ENCODE assay signal across 29 cellular contexts in genomic region chr15:50857763-50858162, GRCh38. TPM values are rescaled to one million over a fixed set of nuclear protein-coding genes. Genes with fewer than 3 reads are reported as not detected.
DNase-seq lines count a peak whose midpoint lies in the region; ATAC-seq, FAIRE-seq and TF ChIP-seq lines count a peak whose summit lies in the region.
"Had no signal": no experiment of that assay in that cellular context is flagged by ENCODE, and none has a peak within 500 bp of the region (broad histone marks: within the 10 kb centered on the region; RNA-seq: fewer than 3 reads in every experiment).

No MANE protein-coding gene starts in this region.

- H3K4me2 ChIP-seq in A549 = peak overlapping the region; percentile 33
- H3K4me2 ChIP-seq: BLaER1 treated with 17β-estradiol and CSF1 and Interleukin-3, amounts not matched to agents 10 nM and 100 nM had no signal

- CTCF ChIA-PET in A549 (lab: Yijun Ruan, JAX) = interaction anchor here (0.8 to 2.2 kb wide), 8 partner anchors 10 to 29 kb away, joined by 3 to 13 read pairs (median 4); no protein-coding TSS in a partner anchor

- DNase-seq in A549 (ENCODE audit: low read depth in 1 of 2, low spot score in 1 of 2) = no peak
- DNase-seq in LNCaP clone FGC (ENCODE audit: low read depth) = peak; percentile 22
- peak; percentile 13 for DNase-seq in iPS-NIHi7 (ENCODE audit: extremely low spot score)
- no peak for DNase-seq in nephron progenitor cell
- no peak for DNase-seq in T-helper 1 cell
- no peak for DNase-seq in COLO829 (ENCODE audit: low spot score)
- DNase-seq: activated CD4-positive, alpha-beta T cell treated with anti-CD3 and anti-CD28 coated beads for 4 hours; activated effector memory CD4-positive, alpha-beta T cell treated with Interleukin-2 at 50 U/mL for 16 hours; activated naive CD8-positive, alpha-beta T cell treated with anti-CD3 and anti-CD28 coated beads for 36 hours; activated T-cell treated with anti-CD3 and anti-CD28 coated beads for 4 hours; aorta; Calu3; caudate nucleus; foreskin keratinocyte; left cardiac atrium; naive thymus-derived CD4-positive, alpha-beta T cell; NCI-H1092; NCI-H187; NCI-H526 treated with DMSO at 0.1 percent for 48 hours; right cardiac atrium; spleen; stimulated activated CD4-positive, alpha-beta T cell treated with anti-CD3 and anti-CD28 coated beads, Interleukin-2, amount 100 ng/mL, for 48 hours had no signal

- no peak for TF ChIP-seq RAD21 in A549 (conservative IDR thresholded peaks at IDR 0.05 in 1 of 2, IDR thresholded peaks at IDR 0.05 in 1 of 2)

- H3K9me3 ChIP-seq in A549 = no peaks in the 10 kb centered on the region
- H3K9me3 ChIP-seq: BLaER1 treated with 17β-estradiol and CSF1 and Interleukin-3, amounts not matched to agents 10 nM and 100 nM; esophagus muscularis mucosa; spleen had no signal

- TF ChIP-seq EP300 in A549 (IDR thresholded peaks at IDR 0.05) = no peak

- ATAC-seq in A549 (no peak), GM18907 (IDR thresholded peaks at IDR 0.05; ENCODE audit: unreplicated experiment) (no peak), HG03175 (IDR thresholded peaks at IDR 0.05; ENCODE audit: unreplicated experiment) (no peak)
- ATAC-seq: foreskin keratinocyte; left cardiac atrium; naive thymus-derived CD4-positive, alpha-beta T cell; right cardiac atrium had no signal

- no peaks in the 10 kb centered on the region for H3K27me3 Mint-ChIP-seq in nephron progenitor cell (ENCODE audit: low read depth, poor library complexity)

- H3K27ac ChIP-seq in A549 = peak overlapping the region; percentile 37 to 61
- H3K27ac ChIP-seq: BLaER1 treated with 17β-estradiol and CSF1 and Interleukin-3, amounts not matched to agents 10 nM and 100 nM; esophagus muscularis mucosa; foreskin keratinocyte; SK-N-MC; spleen had no signal

- POLR2A ChIA-PET in A549 (lab: Yijun Ruan, JAX) = interaction anchor here (1.1 to 1.7 kb wide), 2 partner anchors 19 to 93 kb away, joined by 4 to 8 read pairs; partner anchors contain the start of gene SPPL2A

- TF ChIP-seq POLR2A in A549 (IDR thresholded peaks at IDR 0.05; ENCODE audit: low read length) = no peak

- peaks cover 29% of the 10 kb centered on the region for H3K4me1 Mint-ChIP-seq in nephron progenitor cell
- H3K4me1 Mint-ChIP-seq: naive thymus-derived CD4-positive, alpha-beta T cell had no signal

- no peak overlapping the region for H3K27ac Mint-ChIP-seq in nephron progenitor cell
- H3K27ac Mint-ChIP-seq: activated naive CD8-positive, alpha-beta T cell treated with anti-CD3 and anti-CD28 coated beads for 36 hours; memory B cell; naive thymus-derived CD4-positive, alpha-beta T cell had no signal

- H3K4me3 ChIP-seq in A549 (no peak overlapping the region), LNCaP clone FGC (ENCODE audit: low read depth, low read length) (no peak overlapping the region)
- H3K4me3 ChIP-seq: BLaER1 treated with 17β-estradiol and CSF1 and Interleukin-3, amounts not matched to agents 10 nM and 100 nM; esophagus muscularis mucosa; SK-N-MC; spleen had no signal

- FAIRE-seq in A549 (lab: Jason Lieb, UNC) = no peak
- FAIRE-seq: GM12892 had no signal

- H3K9me3 Mint-ChIP-seq in nephron progenitor cell = no peaks in the 10 kb centered on the region
- H3K9me3 Mint-ChIP-seq: activated naive CD8-positive, alpha-beta T cell treated with anti-CD3 and anti-CD28 coated beads for 36 hours; memory B cell had no signal

- peak overlapping the region; percentile 9 for H3K4me3 Mint-ChIP-seq in nephron progenitor cell
- H3K4me3 Mint-ChIP-seq: activated naive CD8-positive, alpha-beta T cell treated with anti-CD3 and anti-CD28 coated beads for 36 hours; memory B cell; naive thymus-derived CD4-positive, alpha-beta T cell had no signal

- peaks cover 27% of the 10 kb centered on the region for H3K4me1 ChIP-seq in A549
- H3K4me1 ChIP-seq: BLaER1 treated with 17β-estradiol and CSF1 and Interleukin-3, amounts not matched to agents 10 nM and 100 nM; foreskin keratinocyte had no signal

- TF ChIP-seq CTCF in A549 (IDR thresholded peaks at IDR 0.05) (no peak), LNCaP clone FGC (IDR thresholded peaks at IDR 0.05; ENCODE audit: control insufficient read depth, extremely low read depth, insufficient read depth) (no peak), nephron progenitor cell (IDR thresholded peaks at IDR 0.05) (no peak)

- H3K36me3 Mint-ChIP-seq in nephron progenitor cell (ENCODE audit: low read depth) = no peaks in the 10 kb centered on the region
- H3K36me3 Mint-ChIP-seq: activated naive CD8-positive, alpha-beta T cell treated with anti-CD3 and anti-CD28 coated beads for 36 hours; memory B cell had no signal

TF ChIP-seq in A549, 52 proteins besides CTCF, POLR2A, EP300 and RAD21:
- no peak for TF ChIP-seq HOXB13 (CRISPR knock-in tag; IDR thresholded peaks at IDR 0.05; ENCODE audit: low read depth)
- no peak for TF ChIP-seq ZNF302 (CRISPR knock-in tag; IDR thresholded peaks at IDR 0.05)
- TF ChIP-seq TP53 (CRISPR knock-in tag; IDR thresholded peaks at IDR 0.05) = no peak
- TF ChIP-seq PHF8 (IDR thresholded peaks at IDR 0.05; ENCODE audit: borderline replicate concordance, low read depth) = no peak
- TF ChIP-seq ESRRA (IDR thresholded peaks at IDR 0.05; ENCODE audit: borderline replicate concordance, low read length) = no peak
- TF ChIP-seq BHLHE40 (IDR thresholded peaks at IDR 0.05; ENCODE audit: low read depth, low read length) = no peak
- no peak for TF ChIP-seq SREBF2 (IDR thresholded peaks at IDR 0.05)
- no peak for TF ChIP-seq RNF2 (IDR thresholded peaks at IDR 0.05; ENCODE audit: borderline replicate concordance, low read depth)
- no peak for TF ChIP-seq ZC3H11A (IDR thresholded peaks at IDR 0.05)
- no peak for TF ChIP-seq ATOH8 (CRISPR knock-in tag; IDR thresholded peaks at IDR 0.05; ENCODE audit: low read depth)
- TF ChIP-seq ZSCAN20 (CRISPR knock-in tag; IDR thresholded peaks at IDR 0.05) = no peak
- TF ChIP-seq, protein P1, sequence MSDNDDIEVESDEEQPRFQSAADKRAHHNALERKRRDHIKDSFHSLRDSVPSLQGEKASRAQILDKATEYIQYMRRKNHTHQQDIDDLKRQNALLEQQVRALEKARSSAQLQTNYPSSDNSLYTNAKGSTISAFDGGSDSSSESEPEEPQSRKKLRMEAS (IDR thresholded peaks at IDR 0.05) = no peak
- no peak for TF ChIP-seq GATA3 (IDR thresholded peaks at IDR 0.05; ENCODE audit: borderline replicate concordance)
- TF ChIP-seq, protein P2, sequence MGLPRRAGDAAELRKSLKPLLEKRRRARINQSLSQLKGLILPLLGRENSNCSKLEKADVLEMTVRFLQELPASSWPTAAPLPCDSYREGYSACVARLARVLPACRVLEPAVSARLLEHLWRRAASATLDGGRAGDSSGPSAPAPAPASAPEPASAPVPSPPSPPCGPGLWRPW (IDR thresholded peaks at IDR 0.05) = no peak
- no peak for TF ChIP-seq FOSL2 (IDR thresholded peaks at IDR 0.05)
- no peak for TF ChIP-seq FOSL2 (CRISPR knock-in tag; IDR thresholded peaks at IDR 0.05)
- TF ChIP-seq HEYL (CRISPR knock-in tag; IDR thresholded peaks at IDR 0.05) = no peak
- TF ChIP-seq EHF (CRISPR knock-in tag; IDR thresholded peaks at IDR 0.05) = no peak
- no peak for TF ChIP-seq RCOR1 (IDR thresholded peaks at IDR 0.05; ENCODE audit: low read depth, low read length)

RNA-seq across cellular contexts. Expression of gene AP4E1, which starts 50.7 kb away (rescaled TPM):
- 9.5 and 9.6 TPM in 2 replicates for polyA plus RNA-seq in A549 (2011; rRNA removed)
- polyA plus RNA-seq in A549 (2012; cell fraction: cytosol; rRNA removed) = 1.6 and 1.9 TPM in 2 replicates
- 1.1 and 2.4 TPM in 2 replicates for polyA plus RNA-seq in A549 (2012; cell fraction: nucleus; rRNA removed)
- 9.2 to 10.2 TPM (median 9.6 TPM) in 3 replicates for polyA plus RNA-seq in A549 (2017; fragmentation: RNase III; extraction: RNeasy Plus Mini Kit Qiagen cat#74134 plus additional on column Dnase treatment)
- 6.4 and 6.9 TPM in 2 replicates for polyA minus RNA-seq in A549 (2011; rRNA and poly(A)+ RNA removed)

Comparison
In these comparisons a context has a peak if more than half of its experiments do, and no peak if none do; other contexts are left out.
1. DNase-seq: peak in LNCaP clone FGC (single experiment) and iPS-NIHi7 (single experiment); none in A549 (0 of 2), nephron progenitor cell (single experiment), T-helper 1 cell (0 of 5) and COLO829 (single experiment).